Comparison of ENCODE assay signal across 11 cellular contexts in the genomic region with DNA sequence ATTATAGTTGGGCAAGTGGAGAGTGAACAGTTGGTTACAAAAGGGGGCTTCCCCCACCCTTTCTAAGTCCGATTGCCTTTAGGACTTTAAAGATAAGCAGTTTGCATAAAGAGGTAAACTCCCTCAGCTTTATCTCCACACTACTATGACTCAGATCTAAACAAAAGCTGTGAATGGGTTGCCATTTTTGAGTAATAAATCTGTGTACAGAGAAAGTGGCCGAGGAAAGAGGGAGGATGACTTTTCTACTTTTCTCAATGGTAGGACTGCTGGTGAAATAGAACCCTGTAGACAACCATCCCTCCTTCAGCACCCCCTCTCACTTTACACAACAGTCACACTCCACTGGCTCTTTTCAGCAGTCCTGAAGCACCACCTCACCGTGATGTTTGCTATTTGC.
DNase-seq lines count a peak whose midpoint lies in the region; ATAC-seq and TF ChIP-seq lines count a peak whose summit lies in the region.
"Had no signal": no experiment of that assay in that cellular context is flagged by ENCODE, and none has a peak within 500 bp of the region (broad histone marks: within the 10 kb centered on the region; RNA-seq: fewer than 3 reads in every experiment).

No MANE protein-coding gene starts in this region.

- H3K4me3 ChIP-seq in colonic mucosa, result no peak overlapping the region

- peak; percentile 36 for DNase-seq in DMS53 (lab: John Stamatoyannopoulos, UW)
- DNase-seq in DMS53 treated with DMSO at 0.1 percent for 48 hours (lab: John Stamatoyannopoulos, UW; ENCODE audit: unreplicated experiment), result no peak
- DNase-seq in left kidney (ENCODE audit: low read depth, low spot score), result peak; percentile 88
- DNase-seq in T-helper 1 cell, result no peak
- no peak for DNase-seq in activated CD4-positive, alpha-beta T cell treated with anti-CD3 and anti-CD28 coated beads for 4 hours
- DNase-seq in colonic mucosa, result no peak
- DNase-seq: activated T-cell treated with anti-CD3 and anti-CD28 coated beads, Interleukin-2, amount 50 U/mL, for 24 hours had no signal

- no peak overlapping the region for H3K27ac ChIP-seq in colonic mucosa
- H3K27ac ChIP-seq: 22Rv1 had no signal

- no peaks in the 10 kb centered on the region for H3K36me3 ChIP-seq in colonic mucosa

- H3K27me3 ChIP-seq in colonic mucosa, result no peaks in the 10 kb centered on the region

- H3K9me3 ChIP-seq in colonic mucosa, result no peaks in the 10 kb centered on the region

- intact Hi-C loops in colonic mucosa (cut with DNase I), result no loop called here

- H3K9ac ChIP-seq in colonic mucosa (ENCODE audit: low read depth in 2 of 2, low read length in 2 of 2), result no peak overlapping the region

- TF ChIP-seq CTCF in colonic mucosa (IDR thresholded peaks at IDR 0.05), result no peak

- ATAC-seq in GM21737 (IDR thresholded peaks at IDR 0.05; ENCODE audit: unreplicated experiment) (peak; percentile 70), HG03460 (IDR thresholded peaks at IDR 0.05; ENCODE audit: unreplicated experiment) (peak; percentile 84)
- ATAC-seq: SK-N-SH treated with all-trans-retinoic acid at 6 μM for 48 hours had no signal

- no peaks in the 10 kb centered on the region for H3K4me1 ChIP-seq in colonic mucosa

Comparison
In these comparisons a context has a peak if more than half of its experiments do, and no peak if none do; other contexts are left out.
1. DNase-seq: peak in DMS53 (single experiment) and left kidney (single experiment); none in DMS53 treated with DMSO at 0.1 percent for 48 hours (single experiment), T-helper 1 cell (0 of 5), activated CD4-positive, alpha-beta T cell treated with anti-CD3 and anti-CD28 coated beads for 4 hours (0 of 2) and colonic mucosa (single experiment).